Comparison of ENCODE assay signal across 8 cellular contexts in genomic region chr3:141231101-141231922, GRCh38. TPM values are rescaled to one million over a fixed set of nuclear protein-coding genes. Genes with fewer than 3 reads are reported as not detected.
DNase-seq lines count a peak whose midpoint lies in the region; ATAC-seq and TF ChIP-seq lines count a peak whose summit lies in the region.

TSS of gene PXYLP1 (plus strand) at chr3:141231825. CDS start at chr3:141260176, 28,351 bp downstream.

- peak within 1 kb of the TSS; percentile 60 to 88 (median 85) for H3K27ac ChIP-seq in right lobe of liver

- POLR2A ChIA-PET in BJ (lab: Charles Lee): interaction anchor here (0.6 kb wide), 1 partner anchor 71 kb away, joined by 4 read pairs; no protein-coding TSS in a partner anchor

- peak; percentile 41 for DNase-seq in BJ (ENCODE audit: low read depth)
- peak; percentile 73 for DNase-seq in NCI-H460 (ENCODE audit: extremely low read depth, low read depth)
- peak; percentile 99 for DNase-seq in activated CD4-positive, alpha-beta T cell treated with anti-CD3 and anti-CD28 coated beads, Interleukin-2, amount 10 ng/mL, durations not matched to agents 24 days and 14 days
- DNase-seq in dedifferentiated amniotic fluid mesenchymal stem cell (ENCODE audit: extremely low spot score): peak; percentile 83
- DNase-seq in right lobe of liver: peak; percentile 95 to 96 (median 95)
- DNase-seq in stimulated activated CD4-positive, alpha-beta T cell treated with anti-CD3 and anti-CD28 coated beads, Interleukin-4, amount 100 ng/mL, for 4 hours: peak; percentile 86 to 90

- ATAC-seq in GM19035 (IDR thresholded peaks at IDR 0.05; ENCODE audit: unreplicated experiment) (peak; percentile 97), HG03342 (IDR thresholded peaks at IDR 0.05; ENCODE audit: unreplicated experiment) (peak; percentile 94), right lobe of liver (peak; percentile 91 to 96 (median 94))

- WGBS in right lobe of liver (ENCODE audit: insufficient coverage, low coverage, low lambda C conversion rate, missing lambda C conversion rate): 0% methylated on average over 4 of the region's 87 CpGs

- CTCF ChIA-PET in BJ (lab: Yijun Ruan, JAX): interaction anchor here (0.5 to 8.1 kb wide), 35 partner anchors 9 to 894 kb away, joined by 3 to 117 read pairs (median 4); no protein-coding TSS in a partner anchor

- 0 out of 2 replicates have a peak, but pooled peaks cover 2% of the 10 kb centered on the region for H3K27me3 ChIP-seq in BJ (ENCODE audit: control insufficient read depth, insufficient read depth, low read length)
- no peaks in the 10 kb centered on the region for H3K27me3 ChIP-seq in right lobe of liver

- peaks cover 10% of the 10 kb centered on the region for H3K27me3 Mint-ChIP-seq in activated CD4-positive, alpha-beta T cell treated with anti-CD3 and anti-CD28 coated beads, Interleukin-2, amount 10 ng/mL, durations not matched to agents 24 days and 14 days

- TF ChIP-seq POLR2A in right lobe of liver (IDR thresholded peaks at IDR 0.05): peak; percentile 81

- peaks cover 0 to 5% (median 0%) of the 10 kb centered on the region in 4 donors for H3K4me1 ChIP-seq in right lobe of liver

- H3K4me3 ChIP-seq in BJ (ENCODE audit: low read depth, low read length) (peak within 1 kb of the TSS; percentile 70), right lobe of liver (peak within 1 kb of the TSS; percentile 66 to 76 (median 71))

- H3K9me3 ChIP-seq in right lobe of liver: no peaks in the 10 kb centered on the region

- peaks cover 49% of the 10 kb centered on the region for H3K4me1 Mint-ChIP-seq in activated CD4-positive, alpha-beta T cell treated with anti-CD3 and anti-CD28 coated beads, Interleukin-2, amount 10 ng/mL, durations not matched to agents 24 days and 14 days

- no peaks in the 10 kb centered on the region for H3K36me3 ChIP-seq in BJ (ENCODE audit: control insufficient read depth, insufficient read depth, low read length)
- H3K36me3 ChIP-seq in right lobe of liver: no peaks in the 10 kb centered on the region

- H3K27ac Mint-ChIP-seq in activated CD4-positive, alpha-beta T cell treated with anti-CD3 and anti-CD28 coated beads, Interleukin-2, amount 10 ng/mL, durations not matched to agents 24 days and 14 days: peak within 1 kb of the TSS; percentile 98

- intact Hi-C loops in activated CD4-positive, alpha-beta T cell treated with anti-CD3 and anti-CD28 coated beads, Interleukin-2, amount 10 ng/mL, durations not matched to agents 24 days and 14 days (cut with micrococcal nuclease): loop anchor here (1.0 to 5.0 kb wide), 10 partner anchors 25 to 1769 kb away; partner anchors contain the start of genes ATP1B3, SLC25A36, U2SURP and XRN1
- intact Hi-C loops in right lobe of liver (cut with DNase I): loop anchor here in 1 of 2 donors (10.0 kb wide), 1 partner anchor 53 kb away; no protein-coding TSS in a partner anchor

- H3K4me3 Mint-ChIP-seq in activated CD4-positive, alpha-beta T cell treated with anti-CD3 and anti-CD28 coated beads, Interleukin-2, amount 10 ng/mL, durations not matched to agents 24 days and 14 days: peak within 1 kb of the TSS; percentile 97

- TF ChIP-seq CTCF in BJ (IDR thresholded peaks at IDR 0.05; ENCODE audit: insufficient read depth, low read depth, low read length) (peak; percentile 24; the same call in 1 of the 2 replicates), right lobe of liver (IDR thresholded peaks at IDR 0.05) (peak; percentile 60 to 99 (median 74))

- H3K36me3 Mint-ChIP-seq in activated CD4-positive, alpha-beta T cell treated with anti-CD3 and anti-CD28 coated beads, Interleukin-2, amount 10 ng/mL, durations not matched to agents 24 days and 14 days (ENCODE audit: low read depth): peaks cover 15% of the 10 kb centered on the region

- H3K9me3 Mint-ChIP-seq in activated CD4-positive, alpha-beta T cell treated with anti-CD3 and anti-CD28 coated beads, Interleukin-2, amount 10 ng/mL, durations not matched to agents 24 days and 14 days: no peaks in the 10 kb centered on the region

RNA-seq across cellular contexts. Expression of gene PXYLP1, which starts in this region (rescaled TPM):
- polyA plus RNA-seq in BJ (2011; rRNA removed): 7.9 and 11.2 TPM in 2 replicates
- polyA minus RNA-seq in BJ (2011; rRNA and poly(A)+ RNA removed): 6.4 and 10.0 TPM in 2 replicates
- total RNA-seq in NCI-H460 (2014; rRNA removed; shearing (Covaris generic)): 5.1 and 5.8 TPM in 2 replicates
- 5.1 and 7.3 TPM in 2 replicates for polyA plus RNA-seq in NCI-H460 (2014; cell fraction: nucleus; rRNA removed)
- 10.7 and 11.7 TPM in 2 replicates for total RNA-seq in activated CD4-positive, alpha-beta T cell treated with anti-CD3 and anti-CD28 coated beads, Interleukin-2, amount 10 ng/mL, durations not matched to agents 24 days and 14 days
- 1 to 10 TPM; 2.0 to 4.7 (median 3.0) TPM for total RNA-seq in right lobe of liver

Comparison
In these comparisons a context has a peak if more than half of its experiments do, and no peak if none do; other contexts are left out.
1. Peak in every context shown above with its lines: DNase-seq, ATAC-seq, H3K4me3 ChIP-seq and H3K27ac ChIP-seq.
2. DNase-seq: peak in every context shown above with its lines; median percentile 99 in activated CD4-positive, alpha-beta T cell treated with anti-CD3 and anti-CD28 coated beads, Interleukin-2, amount 10 ng/mL, durations not matched to agents 24 days and 14 days; 95 in right lobe of liver; 88 in stimulated activated CD4-positive, alpha-beta T cell treated with anti-CD3 and anti-CD28 coated beads, Interleukin-4, amount 100 ng/mL, for 4 hours; 83 in dedifferentiated amniotic fluid mesenchymal stem cell; 73 in NCI-H460; 41 in BJ.